ENCODE assay signal across 24 cellular contexts in genomic region chr1:193951989-193952388, GRCh38.
DNase-seq lines count a peak whose midpoint lies in the region; ATAC-seq and TF ChIP-seq lines count a peak whose summit lies in the region.
"Had no signal": no experiment of that assay in that cellular context is flagged by ENCODE, and none has a peak within 500 bp of the region (broad histone marks: within the 10 kb centered on the region; RNA-seq: fewer than 3 reads in every experiment).

No MANE protein-coding gene starts in this region.

- H3K27ac ChIP-seq in gastroesophageal sphincter: no peak overlapping the region
- H3K27ac ChIP-seq in liver (ENCODE audit: low read depth in 1 of 2, low read length in 2 of 2): no peak overlapping the region
- H3K27ac ChIP-seq in body of pancreas: no peak overlapping the region
- H3K27ac ChIP-seq: thyroid gland, uterus, WERI-Rb-1 had no signal

- no peaks in the 10 kb centered on the region for H3K9me3 ChIP-seq in gastroesophageal sphincter
- H3K9me3 ChIP-seq in liver (ENCODE audit: control insufficient read depth in 4 of 4, low read length in 3 of 4): no peaks in the 10 kb centered on the region
- no peaks in the 10 kb centered on the region for H3K9me3 ChIP-seq in body of pancreas
- H3K9me3 ChIP-seq: thyroid gland, uterus had no signal

- ATAC-seq in gastroesophageal sphincter: peak; percentile 16
- ATAC-seq in body of pancreas: no peak
- ATAC-seq in GM21390 (IDR thresholded peaks at IDR 0.05; ENCODE audit: unreplicated experiment): no peak
- ATAC-seq: PC-3, sciatic nerve had no signal

- H3K4me3 ChIP-seq in gastroesophageal sphincter (no peak overlapping the region), liver (ENCODE audit: low read depth in 1 of 3, low read length in 3 of 3) (no peak overlapping the region), body of pancreas (no peak overlapping the region)
- H3K4me3 ChIP-seq: thyroid gland, uterus had no signal

- intact Hi-C loops in body of pancreas (cut with DNase I): no loop called here

- 81 to 82% methylated on average over 3 of the region's 3 CpGs for WGBS in gastroesophageal sphincter (ENCODE audit: low coverage in 1 of 2), 2 donors
- WGBS in liver: 58% methylated on average over 3 of the region's 3 CpGs
- WGBS in body of pancreas, 2 donors: 49 to 70% methylated on average over 3 of the region's 3 CpGs

- peak in 1 of 2 donors; percentile 28 for TF ChIP-seq RAD21 in liver (IDR thresholded peaks at IDR 0.05)

- TF ChIP-seq CTCF in gastroesophageal sphincter (IDR thresholded peaks at IDR 0.05) (no peak), liver (IDR thresholded peaks at IDR 0.05; ENCODE audit: low read depth, low read length, missing input control) (no peak), body of pancreas (IDR thresholded peaks at IDR 0.05) (no peak)

- TF ChIP-seq EP300 in gastroesophageal sphincter (IDR thresholded peaks at IDR 0.05): no peak

- H3K27me3 ChIP-seq in gastroesophageal sphincter: no peaks in the 10 kb centered on the region
- H3K27me3 ChIP-seq in liver (ENCODE audit: control insufficient read depth in 4 of 4, insufficient read depth in 4 of 4, low read length in 3 of 4): no peaks in the 10 kb centered on the region
- no peaks in the 10 kb centered on the region for H3K27me3 ChIP-seq in body of pancreas
- H3K27me3 ChIP-seq: thyroid gland, uterus had no signal

- no peak overlapping the region for H3K9ac ChIP-seq in liver (ENCODE audit: low read depth in 1 of 2, low read length in 2 of 2)

- H3K36me3 ChIP-seq in gastroesophageal sphincter (no peaks in the 10 kb centered on the region), liver (ENCODE audit: control insufficient read depth in 4 of 4, insufficient read depth in 3 of 4, low read depth in 1 of 4, low read length in 3 of 4) (no peaks in the 10 kb centered on the region), body of pancreas (replicated peaks in 1 of 2; ENCODE audit: insufficient read depth in 1 of 2, low read depth in 2 of 2) (no peaks in the 10 kb centered on the region)
- H3K36me3 ChIP-seq: thyroid gland, uterus, WERI-Rb-1 had no signal

- TF ChIP-seq POLR2A in gastroesophageal sphincter (IDR thresholded peaks at IDR 0.05): no peak
- no peak for TF ChIP-seq POLR2A in body of pancreas (IDR thresholded peaks at IDR 0.05)

- H3K4me1 ChIP-seq in gastroesophageal sphincter (peaks cover 0 to 16% (median 4%) of the 10 kb centered on the region in 3 donors), liver (ENCODE audit: control insufficient read depth in 4 of 4, insufficient read depth in 4 of 4, low read length in 3 of 4) (peaks cover 0 to 7% (median under 1%) of the 10 kb centered on the region in 4 donors), body of pancreas (no peaks in the 10 kb centered on the region)
- H3K4me1 ChIP-seq: thyroid gland, uterus had no signal

- peak; percentile 14 for DNase-seq in HCEC 1CT
- peak; percentile 1 for DNase-seq in SW480 (ENCODE audit: low spot score)
- no peak for DNase-seq in body of pancreas
- DNase-seq in activated CD4-positive, alpha-beta T cell treated with anti-CD3 and anti-CD28 coated beads, Interleukin-2, amount 50 U/mL, for 1 hour: no peak
- DNase-seq: ACHN; activated CD4-positive, alpha-beta T cell treated with anti-CD3 and anti-CD28 coated beads, Interleukin-2, amount 10 ng/mL, durations not matched to agents 24 days and 14 days; activated gamma-delta T cell; activated naive CD8-positive, alpha-beta T cell treated with anti-CD3 and anti-CD28 coated beads for 36 hours; CD4-positive, alpha-beta memory T cell; KBM-7; NCI-H2029; NCI-H526; NK-92 treated with Interleukin-12 subunit alpha and Interleukin-12 subunit beta, amount 100 ng/mL, for 24 hours; PC-3; posterior cingulate gyrus; SHP77; stimulated activated CD4-positive, alpha-beta T cell treated with anti-CD3 and anti-CD28 coated beads, Interleukin-2, amount 100 ng/mL, for 48 hours; thyroid gland; uterus; WERI-Rb-1 had no signal

TF ChIP-seq in liver, 16 proteins besides CTCF, POLR2A, EP300 and RAD21:
- TF ChIP-seq SP1 (IDR thresholded peaks at IDR 0.05): peak; percentile 11
- TF ChIP-seq HNF4G (IDR thresholded peaks at IDR 0.05): peak; percentile 32
- no peak for TF ChIP-seq JUND (IDR thresholded peaks at IDR 0.05)
- TF ChIP-seq HNF4A (conservative IDR thresholded peaks at IDR 0.05): peak; percentile 53 to 89
- peak in 1 of 2 donors; percentile 13 for TF ChIP-seq RXRA (IDR thresholded peaks at IDR 0.05)

Comparison
In these comparisons a context has a peak if more than half of its experiments do, and no peak if none do; other contexts are left out.
1. DNase-seq: peak in HCEC 1CT (single experiment) and SW480 (single experiment); none in body of pancreas (0 of 4) and activated CD4-positive, alpha-beta T cell treated with anti-CD3 and anti-CD28 coated beads, Interleukin-2, amount 50 U/mL, for 1 hour (single experiment).